Comparison of ENCODE assay signal across 2 cellular contexts in genomic region chr13:24627090-24627714, GRCh38.
A peak's percentile ranks its signal among the peaks of the same experiment; 100 is the strongest.
TF ChIP-seq lines count a peak whose summit lies in the region.

No MANE protein-coding gene starts in this region.

TF ChIP-seq in A549, 52 proteins besides CTCF, POLR2A, EP300 and RAD21:
- 0 out of 3 replicates have a peak, but pooled peaks have one; percentile 16 for TF ChIP-seq SMC3 (IDR thresholded peaks at IDR 0.05)
- TF ChIP-seq JUNB (IDR thresholded peaks at IDR 0.05): no peak
TF ChIP-seq in A549: peak in this region for 1.

TF ChIP-seq in K562, 482 proteins besides CTCF, POLR2A, EP300 and RAD21:
- TF ChIP-seq ZNF780A (CRISPR knock-in tag; IDR thresholded peaks at IDR 0.05): no peak
- no peak for TF ChIP-seq SETDB1 (IDR thresholded peaks at IDR 0.05; ENCODE audit: low read length)
- TF ChIP-seq TBL1XR1 (IDR thresholded peaks at IDR 0.05; ENCODE audit: low read length in 2 of 2): no peak
- TF ChIP-seq SMC3 (conservative IDR thresholded peaks at IDR 0.05; ENCODE audit: insufficient read depth, low read depth, low read length): peak; percentile 53
- no peak for TF ChIP-seq JUND (IDR thresholded peaks at IDR 0.05; ENCODE audit: borderline replicate concordance, low read depth, low read length)
- no peak for TF ChIP-seq JUND (tag; IDR thresholded peaks at IDR 0.05; ENCODE audit: borderline replicate concordance, low read depth, low read length)
- TF ChIP-seq CREB3L1 (IDR thresholded peaks at IDR 0.05; ENCODE audit: borderline replicate concordance, low read depth): no peak
- no peak for TF ChIP-seq ZNF785 (CRISPR knock-in tag; IDR thresholded peaks at IDR 0.05)
- TF ChIP-seq ELF1 (tag; IDR thresholded peaks at IDR 0.05): 0 out of 2 replicates have a peak, but pooled peaks have one; percentile 5
- 0 out of 2 replicates have a peak, but pooled peaks have one; percentile 22 for TF ChIP-seq POLR2G (IDR thresholded peaks at IDR 0.05; ENCODE audit: low read depth, low read length)
